1 cellular context compared by ENCODE assay signal in genomic region chr17:68290955-68291835, GRCh38.
TF ChIP-seq lines count a peak whose summit lies in the region.

Gene ARSG (plus strand): TSS chr17:68291495. CDS start chr17:68307494, 15,999 bp downstream.
Gene SLC16A6 (minus strand): TSS chr17:68291127. CDS start chr17:68278320, 12,807 bp downstream.

TF ChIP-seq in GM12878, 131 proteins besides CTCF, POLR2A, EP300 and RAD21 (continued from another document and continues in another):
- TF ChIP-seq ZNF592 (IDR thresholded peaks at IDR 0.05) (no peak), YY1 (IDR thresholded peaks at IDR 0.05; ENCODE audit: low read depth, low read length) (0 out of 2 replicates have a peak, but pooled peaks have one; percentile 33), IRF5 (IDR thresholded peaks at IDR 0.05; ENCODE audit: borderline replicate concordance) (no peak), SPI1 (IDR thresholded peaks at IDR 0.05; ENCODE audit: borderline replicate concordance, insufficient read depth, low read depth, low read length) (no peak), TAF1 (IDR thresholded peaks at IDR 0.05; ENCODE audit: borderline replicate concordance, low read depth, low read length) (peak; percentile 52; the same call in 1 of the 2 replicates), BHLHE40 (IDR thresholded peaks at IDR 0.05; ENCODE audit: borderline replicate concordance in 1 of 2, low read depth in 2 of 2, low read length in 1 of 2) (peak in 1 of 2 experiments; percentile 62; a peak in 2 of 4 replicates), NFIC (IDR thresholded peaks at IDR 0.05; ENCODE audit: low read depth, low read length) (no peak), NKRF (conservative IDR thresholded peaks at IDR 0.05) (peak; percentile 87), CBFB (IDR thresholded peaks at IDR 0.05; ENCODE audit: low read depth) (0 out of 2 replicates have a peak, but pooled peaks have one; percentile 1), SREBF1 (IDR thresholded peaks at IDR 0.05; ENCODE audit: low read length) (no peak), TCF7 (IDR thresholded peaks at IDR 0.05; ENCODE audit: borderline replicate concordance) (no peak), ZSCAN29 (IDR thresholded peaks at IDR 0.05) (no peak), EZH2 (IDR thresholded peaks at IDR 0.05; ENCODE audit: borderline replicate concordance, control insufficient read depth, low read depth, low read length) (no peak), STAT3 (IDR thresholded peaks at IDR 0.05; ENCODE audit: low read depth, low read length) (no peak), BCL3 (IDR thresholded peaks at IDR 0.05; ENCODE audit: borderline replicate concordance, insufficient read depth, low read depth, low read length, poor library complexity, severe bottlenecking) (peak; percentile 14), HSF1 (IDR thresholded peaks at IDR 0.05; ENCODE audit: low read depth, low read length) (no peak), SIN3A (IDR thresholded peaks at IDR 0.05; ENCODE audit: low read depth, low read length) (peak; percentile 2; the same call in 1 of the 2 replicates), NR2C2 (IDR thresholded peaks at IDR 0.05; ENCODE audit: borderline replicate concordance, control insufficient read depth, insufficient read length, low read depth) (no peak), CREM (IDR thresholded peaks at IDR 0.05; ENCODE audit: low read depth) (no peak), ZBTB40 (IDR thresholded peaks at IDR 0.05; ENCODE audit: borderline replicate concordance) (peak; percentile 31; the same call in 1 of the 2 replicates), MEF2B (IDR thresholded peaks at IDR 0.05; ENCODE audit: partially characterized antibody, poor library complexity, severe bottlenecking) (no peak), USF1 (IDR thresholded peaks at IDR 0.05; ENCODE audit: borderline replicate concordance, extremely low read length, insufficient read depth, low read depth, low read length) (peak; percentile 76), EGR1 (IDR thresholded peaks at IDR 0.05; ENCODE audit: borderline replicate concordance in 1 of 2, low read depth in 2 of 2, low read length in 2 of 2) (peak; percentile 22 to 79), MXI1 (IDR thresholded peaks at IDR 0.05; ENCODE audit: low read depth, low read length) (peak; percentile 81), IKZF2 (IDR thresholded peaks at IDR 0.05) (no peak), BRCA1 (IDR thresholded peaks at IDR 0.05; ENCODE audit: low read depth, low read length) (no peak), REST (IDR thresholded peaks at IDR 0.05; ENCODE audit: low read depth, low read length) (no peak), EED (IDR thresholded peaks at IDR 0.05; ENCODE audit: low read depth) (no peak), PKNOX1 (IDR thresholded peaks at IDR 0.05) (no peak), TCF3 (IDR thresholded peaks at IDR 0.05; ENCODE audit: borderline replicate concordance, insufficient read depth, low read depth, low read length) (0 out of 2 replicates have a peak, but pooled peaks have one; percentile 62), MAX (IDR thresholded peaks at IDR 0.05; ENCODE audit: low read depth, low read length) (peak; percentile 89; the same call in 1 of the 2 replicates), GABPA (IDR thresholded peaks at IDR 0.05; ENCODE audit: low read depth) (no peak), CHD1 (IDR thresholded peaks at IDR 0.05; ENCODE audit: low read depth, low read length) (0 out of 2 replicates have a peak, but pooled peaks have one; percentile 83)
